In genomic region chr14:104724981-104725771, GRCh38 we compare ENCODE assay signal across 8 cellular contexts. TPM values are rescaled to one million over a fixed set of nuclear protein-coding genes. Genes with fewer than 3 reads are reported as not detected.
A peak's percentile ranks its signal among the peaks of the same experiment; 100 is the strongest.
DNase-seq lines count a peak whose midpoint lies in the region; ATAC-seq and TF ChIP-seq lines count a peak whose summit lies in the region.

No MANE protein-coding gene starts in this region.

- POLR2A ChIA-PET in AG04449 (lab: Yijun Ruan, JAX), result interaction anchor here (1.4 kb wide), 1 partner anchor 9 kb away, joined by 4 read pairs; no protein-coding TSS in a partner anchor

- H3K36me3 Mint-ChIP-seq in activated T-helper 2 cell treated with anti-CD3 and anti-CD28 coated beads, Interferon-gamma antibody, Interleukin-2, Interleukin-4, amounts not matched to agents 10 μg/mL and 5 μg/mL and 100 μg/mL, durations not matched to agents 14 hours and 24 hours and 36 hours (ENCODE audit: low read depth), result no peaks in the 10 kb centered on the region

- no peaks in the 10 kb centered on the region for H3K4me1 Mint-ChIP-seq in activated T-helper 2 cell treated with anti-CD3 and anti-CD28 coated beads, Interferon-gamma antibody, Interleukin-2, Interleukin-4, amounts not matched to agents 10 μg/mL and 5 μg/mL and 100 μg/mL, durations not matched to agents 14 hours and 24 hours and 36 hours (ENCODE audit: low read depth)

- peak overlapping the region; percentile 58 for H3K4me3 ChIP-seq in AG04449 (ENCODE audit: low read depth, low read length)
- no peak overlapping the region for H3K4me3 ChIP-seq in HFF-Myc (replicated peaks; ENCODE audit: low read depth, low read length)
- H3K4me3 ChIP-seq in retinal pigment epithelial cell (ENCODE audit: low read length), result peak overlapping the region; percentile 58

- H3K27ac Mint-ChIP-seq in activated T-helper 2 cell treated with anti-CD3 and anti-CD28 coated beads, Interferon-gamma antibody, Interleukin-2, Interleukin-4, amounts not matched to agents 10 μg/mL and 5 μg/mL and 100 μg/mL, durations not matched to agents 14 hours and 24 hours and 36 hours, result no peak overlapping the region

- H3K4me3 Mint-ChIP-seq in activated T-helper 2 cell treated with anti-CD3 and anti-CD28 coated beads, Interferon-gamma antibody, Interleukin-2, Interleukin-4, amounts not matched to agents 10 μg/mL and 5 μg/mL and 100 μg/mL, durations not matched to agents 14 hours and 24 hours and 36 hours (ENCODE audit: low read depth), result peak overlapping the region; percentile 55

- intact Hi-C loops in activated T-helper 2 cell treated with anti-CD3 and anti-CD28 coated beads, Interferon-gamma antibody, Interleukin-2, Interleukin-4, amounts not matched to agents 10 μg/mL and 5 μg/mL and 100 μg/mL, durations not matched to agents 14 hours and 24 hours and 36 hours (cut with micrococcal nuclease), result loop anchor here (2.0 kb wide), 1 partner anchor 28 kb away; the partner anchor contains the start of gene SIVA1

- TF ChIP-seq CTCF in AG04449 (IDR thresholded peaks at IDR 0.05; ENCODE audit: insufficient read depth, low read length, missing control alignments) (peak; percentile 46), HFF-Myc (IDR thresholded peaks at IDR 0.05; ENCODE audit: low read depth, low read length, missing control alignments) (peak; percentile 37), retinal pigment epithelial cell (conservative IDR thresholded peaks at IDR 0.05; ENCODE audit: low read depth, low read length) (peak; percentile 52)

- ATAC-seq in GM19452 (IDR thresholded peaks at IDR 0.05; ENCODE audit: unreplicated experiment) (no peak), GM21576 (IDR thresholded peaks at IDR 0.05; ENCODE audit: unreplicated experiment) (no peak), GM18520 (IDR thresholded peaks at IDR 0.05; ENCODE audit: unreplicated experiment) (no peak)

- H3K27me3 Mint-ChIP-seq in activated T-helper 2 cell treated with anti-CD3 and anti-CD28 coated beads, Interferon-gamma antibody, Interleukin-2, Interleukin-4, amounts not matched to agents 10 μg/mL and 5 μg/mL and 100 μg/mL, durations not matched to agents 14 hours and 24 hours and 36 hours (ENCODE audit: low read depth), result no peaks in the 10 kb centered on the region

- no peaks in the 10 kb centered on the region for H3K9me3 Mint-ChIP-seq in activated T-helper 2 cell treated with anti-CD3 and anti-CD28 coated beads, Interferon-gamma antibody, Interleukin-2, Interleukin-4, amounts not matched to agents 10 μg/mL and 5 μg/mL and 100 μg/mL, durations not matched to agents 14 hours and 24 hours and 36 hours

- DNase-seq in AG04449 (ENCODE audit: low read depth, low spot score) (no peak), HFF-Myc (ENCODE audit: extremely low read depth, low read depth) (no peak), hypothalamus (lab: John Stamatoyannopoulos, UW) (peak in 27 of 51 donors; percentile 20 to 69 (median 47)), retinal pigment epithelial cell (ENCODE audit: low read depth) (no peak)
- no peak for DNase-seq in activated T-helper 2 cell treated with anti-CD3 and anti-CD28 coated beads, Interferon-gamma antibody, Interleukin-2, Interleukin-4, amounts not matched to agents 10 μg/mL and 5 μg/mL and 100 μg/mL, durations not matched to agents 14 hours and 24 hours and 36 hours (ENCODE audit: low spot score)

- CTCF ChIA-PET in AG04449 (lab: Yijun Ruan, JAX), result interaction anchor here (0.6 to 5.2 kb wide), 12 partner anchors 8 to 101 kb away, joined by 3 to 57 read pairs (median 4); no protein-coding TSS in a partner anchor

RNA-seq across cellular contexts. Expression of gene ADSS1, which starts 1.1 kb away (rescaled TPM):
- 1.1 and 2.4 TPM in 2 replicates for total RNA-seq in activated T-helper 2 cell treated with anti-CD3 and anti-CD28 coated beads, Interferon-gamma antibody, Interleukin-2, Interleukin-4, amounts not matched to agents 10 μg/mL and 5 μg/mL and 100 μg/mL, durations not matched to agents 14 hours and 24 hours and 36 hours

RNA-seq across cellular contexts. Expression of gene SIVA1, which starts 27.8 kb away (rescaled TPM):
- total RNA-seq in activated T-helper 2 cell treated with anti-CD3 and anti-CD28 coated beads, Interferon-gamma antibody, Interleukin-2, Interleukin-4, amounts not matched to agents 10 μg/mL and 5 μg/mL and 100 μg/mL, durations not matched to agents 14 hours and 24 hours and 36 hours, result 96.0 and 104 TPM in 2 replicates

RNA-seq across cellular contexts. Expression of gene INF2, which starts 35.8 kb away (rescaled TPM):
- 93.7 and 93.8 TPM in 2 replicates for total RNA-seq in activated T-helper 2 cell treated with anti-CD3 and anti-CD28 coated beads, Interferon-gamma antibody, Interleukin-2, Interleukin-4, amounts not matched to agents 10 μg/mL and 5 μg/mL and 100 μg/mL, durations not matched to agents 14 hours and 24 hours and 36 hours

Comparison
In these comparisons a context has a peak if more than half of its experiments do, and no peak if none do; other contexts are left out.
1. DNase-seq: peak in hypothalamus (27 of 51); none in AG04449 (single experiment), HFF-Myc (single experiment), activated T-helper 2 cell treated with anti-CD3 and anti-CD28 coated beads, Interferon-gamma antibody, Interleukin-2, Interleukin-4, amounts not matched to agents 10 μg/mL and 5 μg/mL and 100 μg/mL, durations not matched to agents 14 hours and 24 hours and 36 hours (single experiment) and retinal pigment epithelial cell (single experiment).
2. Peak in every context shown above with its lines, with median percentiles within 50 percentile points of each other: CTCF ChIP-seq.